13 cellular contexts compared by ENCODE assay signal in the genomic region with DNA sequence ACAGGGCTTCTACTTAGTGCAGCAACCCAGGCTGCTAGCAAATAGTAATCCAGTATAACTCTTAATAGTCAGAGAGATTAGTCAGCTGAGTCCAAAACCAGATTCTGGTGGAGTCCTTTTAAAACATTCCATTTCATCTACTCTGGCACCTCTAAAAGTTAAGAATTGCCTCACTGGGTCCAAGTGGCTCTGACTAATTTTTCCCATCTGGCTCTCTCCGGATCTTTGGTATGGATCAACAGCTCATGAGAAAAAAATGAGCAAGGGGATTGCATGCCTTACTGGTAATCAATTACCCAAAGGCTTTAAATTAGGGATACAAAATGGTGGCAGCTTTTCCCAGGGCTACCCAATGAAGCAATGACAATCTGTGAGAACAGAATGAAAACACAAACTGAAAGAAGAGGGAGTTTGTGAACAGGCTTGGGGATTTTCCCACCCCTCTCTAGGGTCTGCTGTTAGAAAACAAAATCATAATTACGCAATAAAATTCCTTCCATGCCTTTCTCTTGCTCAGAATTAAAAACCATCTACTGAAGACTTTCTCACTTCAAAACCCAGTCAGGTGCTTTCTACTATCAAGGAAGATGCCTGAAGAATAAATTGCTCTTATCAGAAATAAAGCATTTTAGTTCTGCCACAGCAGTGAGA.
DNase-seq lines count a peak whose midpoint lies in the region; ATAC-seq and TF ChIP-seq lines count a peak whose summit lies in the region.
"Had no signal": no experiment of that assay in that cellular context is flagged by ENCODE, and none has a peak within 500 bp of the region (broad histone marks: within the 10 kb centered on the region; RNA-seq: fewer than 3 reads in every experiment).

No MANE protein-coding gene starts in this region.

- H3K27ac ChIP-seq in iPS-18a (ENCODE audit: low read length) (peak overlapping the region; percentile 18), suprapubic skin (peak overlapping the region; percentile 51), upper lobe of right lung (no peak overlapping the region)
- H3K27ac ChIP-seq: testis had no signal

- no peak overlapping the region for H3K9ac ChIP-seq in iPS-18a (ENCODE audit: low read length)

- H3K4me1 ChIP-seq in iPS-18a (ENCODE audit: control insufficient read depth, low read depth, low read length) = peaks cover 19% of the 10 kb centered on the region
- H3K4me1 ChIP-seq in suprapubic skin = no peaks in the 10 kb centered on the region
- H3K4me1 ChIP-seq in upper lobe of right lung = no peaks in the 10 kb centered on the region
- H3K4me1 ChIP-seq: testis had no signal

- intact Hi-C loops in upper lobe of right lung (cut with DNase I) = no loop called here

- ATAC-seq in upper lobe of right lung = no peak
- ATAC-seq in GM19328 (IDR thresholded peaks at IDR 0.05; ENCODE audit: unreplicated experiment) = no peak
- ATAC-seq in stimulated activated naive CD8-positive, alpha-beta T cell treated with anti-CD3 and anti-CD28 coated beads, Interleukin-15, Interleukin-2, amounts not matched to agents 100 U/mL and 50 U/mL, for 24 hours = no peak
- ATAC-seq: activated T-cell treated with anti-CD3 and anti-CD28 coated beads, Interleukin-2, amount 50 U/mL, for 4 hours had no signal

- DNase-seq in HCEC 1CT (peak; percentile 94), astrocyte of the hippocampus (ENCODE audit: low read depth, low spot score) (peak; percentile 46), suprapubic skin (ENCODE audit: low spot score in 2 of 2) (no peak), upper lobe of right lung (no peak)
- DNase-seq in stimulated activated naive CD8-positive, alpha-beta T cell treated with anti-CD3 and anti-CD28 coated beads, Interleukin-15, Interleukin-2, amounts not matched to agents 100 U/mL and 50 U/mL, for 24 hours = no peak
- DNase-seq: activated CD4-positive, CD25-positive, alpha-beta regulatory T cell treated with anti-CD3 and anti-CD28 coated beads, Interleukin-2, amount 50 U/mL, for 72 hours; activated T-cell treated with anti-CD3 and anti-CD28 coated beads, Interleukin-2, amount 50 U/mL, for 4 hours; DMS 273 treated with DMSO at 0.1 percent for 48 hours; NCI-H187 treated with DMSO at 0.1 percent for 48 hours; testis had no signal

- WGBS in suprapubic skin = 68% methylated on average over 2 of the region's 2 CpGs

- H3K27me3 ChIP-seq in iPS-18a (ENCODE audit: control insufficient read depth, insufficient read depth, low read length) (no peaks in the 10 kb centered on the region), suprapubic skin (no peaks in the 10 kb centered on the region), upper lobe of right lung (no peaks in the 10 kb centered on the region)
- H3K27me3 ChIP-seq: testis had no signal

- no peak for TF ChIP-seq POLR2A in suprapubic skin (IDR thresholded peaks at IDR 0.05)

- no peak for TF ChIP-seq CTCF in suprapubic skin (IDR thresholded peaks at IDR 0.05)
- TF ChIP-seq CTCF in upper lobe of right lung (IDR thresholded peaks at IDR 0.05) = no peak

- TF ChIP-seq EP300 in suprapubic skin (IDR thresholded peaks at IDR 0.05) = no peak

- H3K9me3 ChIP-seq in iPS-18a (ENCODE audit: control insufficient read depth, low read depth, low read length) (no peaks in the 10 kb centered on the region), suprapubic skin (peaks cover 3% of the 10 kb centered on the region), upper lobe of right lung (no peaks in the 10 kb centered on the region)
- H3K9me3 ChIP-seq: HAP-1, testis had no signal

- no peaks in the 10 kb centered on the region for H3K36me3 ChIP-seq in iPS-18a (ENCODE audit: control insufficient read depth, low read depth, low read length)
- no peaks in the 10 kb centered on the region for H3K36me3 ChIP-seq in suprapubic skin
- H3K36me3 ChIP-seq in upper lobe of right lung = no peaks in the 10 kb centered on the region
- H3K36me3 ChIP-seq: HAP-1 had no signal

- H3K4me3 ChIP-seq in iPS-18a (ENCODE audit: low read length) (no peak overlapping the region), suprapubic skin (no peak overlapping the region), upper lobe of right lung (no peak overlapping the region)
- H3K4me3 ChIP-seq: HAP-1, testis had no signal

Comparison
In these comparisons a context has a peak if more than half of its experiments do, and no peak if none do; other contexts are left out.
1. DNase-seq: peak in HCEC 1CT (single experiment) and astrocyte of the hippocampus (single experiment); none in suprapubic skin (0 of 2), upper lobe of right lung (single experiment) and stimulated activated naive CD8-positive, alpha-beta T cell treated with anti-CD3 and anti-CD28 coated beads, Interleukin-15, Interleukin-2, amounts not matched to agents 100 U/mL and 50 U/mL, for 24 hours (single experiment).